Comparison of ENCODE assay signal across 1 cellular context in genomic region chr16:4488486-4488967, GRCh38.
TF ChIP-seq lines count a peak whose summit lies in the region.

No MANE protein-coding gene starts in this region.

TF ChIP-seq in IMR-90, 13 proteins besides CTCF, POLR2A, EP300 and RAD21 (continued from another document):
- TF ChIP-seq, protein P1, sequence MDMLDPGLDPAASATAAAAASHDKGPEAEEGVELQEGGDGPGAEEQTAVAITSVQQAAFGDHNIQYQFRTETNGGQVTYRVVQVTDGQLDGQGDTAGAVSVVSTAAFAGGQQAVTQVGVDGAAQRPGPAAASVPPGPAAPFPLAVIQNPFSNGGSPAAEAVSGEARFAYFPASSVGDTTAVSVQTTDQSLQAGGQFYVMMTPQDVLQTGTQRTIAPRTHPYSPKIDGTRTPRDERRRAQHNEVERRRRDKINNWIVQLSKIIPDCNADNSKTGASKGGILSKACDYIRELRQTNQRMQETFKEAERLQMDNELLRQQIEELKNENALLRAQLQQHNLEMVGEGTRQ (IDR thresholded peaks at IDR 0.05; ENCODE audit: low read depth, low read length), result no peak
- TF ChIP-seq MXI1 (IDR thresholded peaks at IDR 0.05; ENCODE audit: borderline replicate concordance, low read depth, low read length), result no peak
